8 cellular contexts compared by ENCODE assay signal in the genomic region with DNA sequence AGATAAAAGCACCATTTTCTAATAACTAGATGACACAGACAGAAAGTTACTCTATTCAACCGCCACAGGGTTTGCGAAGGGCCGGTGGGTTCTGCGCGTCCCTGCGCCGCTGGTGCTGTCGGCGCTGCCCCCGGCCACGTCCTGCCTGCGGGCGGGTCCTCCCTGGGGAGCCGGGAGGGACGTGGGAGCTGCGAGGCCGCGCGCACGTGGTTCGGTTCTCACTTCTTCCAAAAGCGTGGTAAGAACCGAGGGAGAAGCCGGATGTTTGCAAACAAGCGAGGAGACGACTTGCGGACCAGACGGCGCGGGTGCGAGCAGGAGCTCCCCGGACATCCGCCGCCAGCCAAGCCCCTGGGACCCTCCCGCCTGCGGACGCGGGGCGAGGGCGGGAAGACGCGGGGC. TPM values are rescaled to one million over a fixed set of nuclear protein-coding genes. Genes with fewer than 3 reads are reported as not detected.
DNase-seq lines count a peak whose midpoint lies in the region; TF ChIP-seq lines count a peak whose summit lies in the region.

No MANE protein-coding gene starts in this region.

- no peaks in the 10 kb centered on the region for H4K20me1 ChIP-seq in mammary epithelial cell (ENCODE audit: insufficient read depth, low read length)

- H3K9ac ChIP-seq in mammary epithelial cell (ENCODE audit: insufficient read depth, low read length): no peak overlapping the region

- H3K4me1 ChIP-seq in mammary epithelial cell (ENCODE audit: insufficient read depth, low read length): peaks cover 9% of the 10 kb centered on the region

- BruUV-seq in mammary epithelial cell (replicated peaks; lab: Mats Ljungman, UMichigan): no TSS peak

- H3K79me2 ChIP-seq in mammary epithelial cell (ENCODE audit: insufficient read depth, low read length): no peaks in the 10 kb centered on the region

- dilution Hi-C loops in mammary epithelial cell (cut with HindIII; ENCODE audit: low sequenced_read_pairs): no loop called here

- peak overlapping the region; percentile 63 for H3K4me3 Mint-ChIP-seq in mesothelial cell of epicardium

- peaks cover 83% of the 10 kb centered on the region for H3K27me3 Mint-ChIP-seq in mesothelial cell of epicardium (ENCODE audit: low read depth)

- H3K27ac ChIP-seq in mammary epithelial cell (ENCODE audit: insufficient read depth, low read depth, low read length) (no peak overlapping the region), WERI-Rb-1 (no peak overlapping the region), substantia nigra (ENCODE audit: low read depth, low read length, poor library complexity, severe bottlenecking) (no peak overlapping the region)

- H3K4me2 ChIP-seq in mammary epithelial cell (ENCODE audit: insufficient read depth, low read depth, low read length): peak overlapping the region; percentile 87

- CTCF ChIA-PET in mammary epithelial cell (lab: Charles Lee; ENCODE audit: low non-redundant PET): no interaction called here

- in situ Hi-C loops in mammary epithelial cell (cut with MboI; ENCODE audit: low sequenced_read_pairs in 2 of 2): no loop called here

- H3K9me3 ChIP-seq in mammary epithelial cell (replicated peaks; ENCODE audit: insufficient read depth, low read length): no peaks in the 10 kb centered on the region
- H3K9me3 ChIP-seq in WERI-Rb-1 (ENCODE audit: severe bottlenecking): no peaks in the 10 kb centered on the region

- intact Hi-C loops in mammary epithelial cell (cut with micrococcal nuclease): loop anchor here (10.0 kb wide), 1 partner anchor 102 kb away; no protein-coding TSS in a partner anchor

- no peaks in the 10 kb centered on the region for H3K36me3 Mint-ChIP-seq in mesothelial cell of epicardium

- H2AFZ ChIP-seq in mammary epithelial cell (ENCODE audit: low read depth, low read length): peak overlapping the region; percentile 81

- TF ChIP-seq CTCF in AG10803 (conservative IDR thresholded peaks at IDR 0.05; ENCODE audit: low read length) (no peak), mammary epithelial cell (conservative IDR thresholded peaks at IDR 0.05 in 1 of 2, IDR thresholded peaks at IDR 0.05 in 1 of 2; ENCODE audit: extremely low read depth in 1 of 2, insufficient read depth in 1 of 2, low read depth in 1 of 2, low read length in 2 of 2) (no peak), mesothelial cell of epicardium (IDR thresholded peaks at IDR 0.05; ENCODE audit: unreplicated experiment) (no peak), WERI-Rb-1 (IDR thresholded peaks at IDR 0.05; ENCODE audit: low read depth, low read length) (no peak)

- H3K4me3 ChIP-seq in AG10803 (ENCODE audit: low read length): no peak overlapping the region; the same call in 1 of the 2 replicates
- H3K4me3 ChIP-seq in mammary epithelial cell (replicated peaks in 1 of 3; ENCODE audit: insufficient read depth in 1 of 3, low read depth in 2 of 3, low read length in 3 of 3): peak overlapping the region in 2 of 3 experiments; percentile 16 to 44
- H3K4me3 ChIP-seq in WERI-Rb-1 (ENCODE audit: low read depth, low read length): no peak overlapping the region

- no peak overlapping the region for H3K27ac Mint-ChIP-seq in mesothelial cell of epicardium

- no peaks in the 10 kb centered on the region for H3K9me3 Mint-ChIP-seq in mesothelial cell of epicardium

- DNase-seq in AG10803 (ENCODE audit: low read depth): peak; percentile 4
- DNase-seq in HK-2 (ENCODE audit: unreplicated experiment): peak; percentile 5
- no peak for DNase-seq in mammary epithelial cell
- DNase-seq in mesothelial cell of epicardium (ENCODE audit: low spot score in 2 of 2, unreplicated experiment in 2 of 2): peak in 1 of 2 experiments; percentile 38
- DNase-seq in DMS79 (lab: John Stamatoyannopoulos, UW): no peak
- no peak for DNase-seq in amniotic stem cell (lab: John Stamatoyannopoulos, UW)
- DNase-seq in WERI-Rb-1: no peak
- no peak for DNase-seq in substantia nigra (lab: John Stamatoyannopoulos, UW)

- H3K27me3 ChIP-seq in mammary epithelial cell (ENCODE audit: insufficient read depth, low read length) (peaks cover 27% of the 10 kb centered on the region), WERI-Rb-1 (ENCODE audit: insufficient read depth, low read depth, severe bottlenecking) (peaks cover 34% of the 10 kb centered on the region)

- H3K4me1 Mint-ChIP-seq in mesothelial cell of epicardium: peaks cover 17% of the 10 kb centered on the region

- no peaks in the 10 kb centered on the region for H3K36me3 ChIP-seq in mammary epithelial cell (ENCODE audit: insufficient read depth, low read length)
- H3K36me3 ChIP-seq in WERI-Rb-1: no peaks in the 10 kb centered on the region

- WGBS in mammary epithelial cell (ENCODE audit: low coverage, missing lambda C conversion rate): 4% methylated on average over 13 of the region's 42 CpGs

RNA-seq across cellular contexts. Expression of gene BTNL9, which starts 12.5 kb away (rescaled TPM):
- total RNA-seq in mammary epithelial cell (under 1 TPM in 1 of 2 donors, not detected in 1; 0.16 TPM), mesothelial cell of epicardium (0.18 TPM in 1 of 3 replicates, not detected in the others)
- 0.03 TPM for polyA plus RNA-seq in mammary epithelial cell
- not detected for polyA minus RNA-seq in mammary epithelial cell

Comparison
In these comparisons a context has a peak if more than half of its experiments do, and no peak if none do; other contexts are left out.
1. DNase-seq: peak in AG10803 (single experiment) and HK-2 (single experiment); none in mammary epithelial cell (single experiment), DMS79 (single experiment), amniotic stem cell (single experiment), WERI-Rb-1 (single experiment) and substantia nigra (0 of 49).
2. H3K4me3 ChIP-seq: peak in mammary epithelial cell (2 of 3); none in AG10803 (single experiment) and WERI-Rb-1 (single experiment).